In the genomic region with DNA sequence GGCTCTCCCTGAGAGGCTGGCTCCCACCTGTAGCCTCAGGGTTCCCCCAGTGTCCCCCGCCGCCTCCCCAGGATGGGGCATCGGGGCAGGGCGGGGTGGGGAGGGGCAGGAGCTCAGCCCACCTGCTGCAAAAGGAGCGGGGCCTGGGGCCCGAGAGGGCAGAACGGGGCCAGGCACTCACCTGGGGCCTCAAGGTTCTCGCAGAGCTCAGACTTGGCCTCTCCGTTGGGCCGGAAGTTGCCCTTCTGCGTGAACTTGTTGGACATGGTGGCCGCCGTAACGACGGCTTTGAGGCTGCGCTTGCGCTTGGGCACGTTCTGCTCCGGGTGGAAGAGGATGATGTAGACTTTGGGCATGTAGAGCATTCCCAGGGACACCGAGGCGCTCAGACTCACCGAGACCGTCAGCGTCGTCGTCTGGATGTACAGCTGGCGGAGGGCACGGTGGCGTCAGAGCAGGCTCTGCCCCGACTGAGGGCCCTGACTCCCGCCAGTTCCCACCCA, we compare ENCODE assay signal across 16 cellular contexts.
DNase-seq lines count a peak whose midpoint lies in the region; ATAC-seq, FAIRE-seq and TF ChIP-seq lines count a peak whose summit lies in the region.
"Had no signal": no experiment of that assay in that cellular context is flagged by ENCODE, and none has a peak within 500 bp of the region (broad histone marks: within the 10 kb centered on the region; RNA-seq: fewer than 3 reads in every experiment).

No MANE protein-coding gene starts in this region.

- H3K4me3 ChIP-seq in kidney (ENCODE audit: low read length in 2 of 2) (no peak overlapping the region), suprapubic skin (no peak overlapping the region)
- H3K4me3 ChIP-seq: breast epithelium, left lung, upper lobe of right lung had no signal

- TF ChIP-seq POLR2A in suprapubic skin (IDR thresholded peaks at IDR 0.05), result no peak

- H3K9me3 ChIP-seq in kidney (ENCODE audit: control insufficient read depth in 1 of 2, low read length in 2 of 2) (peaks cover 0 to 2% of the 10 kb centered on the region in 2 donors), suprapubic skin (no peaks in the 10 kb centered on the region)
- H3K9me3 ChIP-seq: breast epithelium, left lung, upper lobe of right lung had no signal

- peaks cover 21% of the 10 kb centered on the region for H3K27me3 ChIP-seq in suprapubic skin
- H3K27me3 ChIP-seq: breast epithelium, upper lobe of right lung had no signal

- no peak overlapping the region for H3K9ac ChIP-seq in kidney (ENCODE audit: low read length in 2 of 2)
- H3K9ac ChIP-seq: KMS-11 had no signal

- TF ChIP-seq CTCF in VCaP (conservative IDR thresholded peaks at IDR 0.05) (peak; percentile 60), kidney (IDR thresholded peaks at IDR 0.05; ENCODE audit: borderline replicate concordance, extremely low read depth, insufficient read depth) (no peak), suprapubic skin (IDR thresholded peaks at IDR 0.05) (no peak)

- no peak for ATAC-seq in GM19395 (IDR thresholded peaks at IDR 0.05; ENCODE audit: unreplicated experiment)

- WGBS in suprapubic skin, result 74% methylated on average over 21 of the region's 31 CpGs

- DNase-seq in DMS53 (lab: John Stamatoyannopoulos, UW) (peak; percentile 68), DMS53 treated with DMSO at 0.1 percent for 48 hours (lab: John Stamatoyannopoulos, UW; ENCODE audit: unreplicated experiment) (no peak), kidney (peak; percentile 60), posterior vena cava (ENCODE audit: low spot score) (peak; percentile 70), suprapubic skin (ENCODE audit: low spot score in 2 of 2) (no peak), GM19238 (ENCODE audit: insufficient read length, low spot score) (no peak)
- DNase-seq: NCI-H2081 treated with DMSO at 0.1 percent for 48 hours, NCI-H2227 treated with DMSO at 0.1 percent for 48 hours, NCI-H526 treated with DMSO at 0.1 percent for 48 hours, occipital lobe had no signal

- H3K36me3 ChIP-seq in kidney (ENCODE audit: control insufficient read depth in 1 of 2, insufficient read depth in 2 of 2, low read length in 2 of 2) (no peaks in the 10 kb centered on the region), suprapubic skin (no peaks in the 10 kb centered on the region)
- H3K36me3 ChIP-seq: breast epithelium, left lung, upper lobe of right lung had no signal

- H3K4me1 ChIP-seq in kidney (ENCODE audit: control insufficient read depth in 1 of 2, insufficient read depth in 1 of 2, low read depth in 1 of 2, low read length in 2 of 2) (no peaks in the 10 kb centered on the region), suprapubic skin (no peaks in the 10 kb centered on the region)
- H3K4me1 ChIP-seq: breast epithelium, left lung, upper lobe of right lung had no signal

- peak overlapping the region; percentile 21; the same call in 1 of the 2 replicates for H3K27ac ChIP-seq in VCaP
- no peak overlapping the region for H3K27ac ChIP-seq in kidney (ENCODE audit: low read depth in 2 of 2, low read length in 2 of 2)
- H3K27ac ChIP-seq in suprapubic skin, result no peak overlapping the region
- H3K27ac ChIP-seq: breast epithelium, KMS-11, left lung, upper lobe of right lung had no signal

- intact Hi-C loops in kidney (cut with DNase I) (loop anchor here (10.0 kb wide), 1 partner anchor 283 kb away; a partner anchor contains a TSS), posterior vena cava (cut with DNase I) (loop anchor here (5.0 to 10.0 kb wide), 2 partner anchors 253 to 256 kb away; no protein-coding TSS in a partner anchor)

- no peak for FAIRE-seq in kidney (lab: Jason Lieb, UNC)

- no peak for TF ChIP-seq EP300 in suprapubic skin (IDR thresholded peaks at IDR 0.05)

Comparison
In these comparisons a context has a peak if more than half of its experiments do, and no peak if none do; other contexts are left out.
1. DNase-seq: peak in DMS53 (single experiment), kidney (single experiment) and posterior vena cava (single experiment); none in DMS53 treated with DMSO at 0.1 percent for 48 hours (single experiment), suprapubic skin (0 of 2) and GM19238 (single experiment).